In genomic region chr17:74417178-74418045, GRCh38 we compare ENCODE assay signal across 9 cellular contexts. TPM values are rescaled to one million over a fixed set of nuclear protein-coding genes. Genes with fewer than 3 reads are reported as not detected.
DNase-seq lines count a peak whose midpoint lies in the region; ATAC-seq and TF ChIP-seq lines count a peak whose summit lies in the region.
"Had no signal": no experiment of that assay in that cellular context is flagged by ENCODE, and none has a peak within 500 bp of the region (broad histone marks: within the 10 kb centered on the region; RNA-seq: fewer than 3 reads in every experiment).

No MANE protein-coding gene starts in this region.

- peaks cover 15% of the 10 kb centered on the region for H3F3A ChIP-seq in smooth muscle cell (ENCODE audit: low read depth)

- H2AFZ ChIP-seq in smooth muscle cell (ENCODE audit: low read depth), result no peak overlapping the region

- peak; percentile 83 for ATAC-seq in activated CD8-positive, alpha-beta T cell treated with anti-CD3 and anti-CD28 coated beads for 36 hours
- no peak for ATAC-seq in activated CD8-positive, alpha-beta T cell treated with anti-CD3 and anti-CD28 coated beads, Interleukin-2, amount 10 ng/mL, durations not matched to agents 7 days and 5 days
- peak; percentile 56 for ATAC-seq in HG03045 (IDR thresholded peaks at IDR 0.05; ENCODE audit: unreplicated experiment)
- ATAC-seq in activated T-helper 17 cell treated with anti-CD3 and anti-CD28 coated beads, Interleukin-2, amount 50 U/mL, for 72 hours (replicated peaks), result peak; percentile 99

- no peaks in the 10 kb centered on the region for H3K79me2 ChIP-seq in smooth muscle cell (ENCODE audit: low read depth)

- H3K4me1 ChIP-seq in smooth muscle cell (ENCODE audit: low read depth), result no peaks in the 10 kb centered on the region

- no peaks in the 10 kb centered on the region for H3K9me3 Mint-ChIP-seq in activated CD8-positive, alpha-beta T cell treated with anti-CD3 and anti-CD28 coated beads for 36 hours
- no peaks in the 10 kb centered on the region for H3K9me3 Mint-ChIP-seq in activated CD8-positive, alpha-beta T cell treated with anti-CD3 and anti-CD28 coated beads, Interleukin-2, amount 10 ng/mL, durations not matched to agents 7 days and 5 days (ENCODE audit: insufficient read depth)
- no peaks in the 10 kb centered on the region for H3K9me3 Mint-ChIP-seq in activated T-helper 17 cell treated with anti-CD3 and anti-CD28 coated beads, Interleukin-2, amount 50 U/mL, for 72 hours

- peak overlapping the region; percentile 68 for H3K27ac ChIP-seq in smooth muscle cell (ENCODE audit: low read depth)

- H3K4me1 Mint-ChIP-seq in activated CD8-positive, alpha-beta T cell treated with anti-CD3 and anti-CD28 coated beads for 36 hours (ENCODE audit: low read depth), result no peaks in the 10 kb centered on the region
- no peaks in the 10 kb centered on the region for H3K4me1 Mint-ChIP-seq in activated CD8-positive, alpha-beta T cell treated with anti-CD3 and anti-CD28 coated beads, Interleukin-2, amount 10 ng/mL, durations not matched to agents 7 days and 5 days (ENCODE audit: low read depth)
- no peaks in the 10 kb centered on the region for H3K4me1 Mint-ChIP-seq in activated T-helper 17 cell treated with anti-CD3 and anti-CD28 coated beads, Interleukin-2, amount 50 U/mL, for 72 hours

- peaks cover 3% of the 10 kb centered on the region for H3K27me3 Mint-ChIP-seq in activated CD8-positive, alpha-beta T cell treated with anti-CD3 and anti-CD28 coated beads for 36 hours
- peaks cover 5% of the 10 kb centered on the region for H3K27me3 Mint-ChIP-seq in activated CD8-positive, alpha-beta T cell treated with anti-CD3 and anti-CD28 coated beads, Interleukin-2, amount 10 ng/mL, durations not matched to agents 7 days and 5 days (ENCODE audit: low read depth)
- H3K27me3 Mint-ChIP-seq in activated T-helper 17 cell treated with anti-CD3 and anti-CD28 coated beads, Interleukin-2, amount 50 U/mL, for 72 hours, result peaks cover 17% of the 10 kb centered on the region

- no peaks in the 10 kb centered on the region for H4K20me1 ChIP-seq in smooth muscle cell (ENCODE audit: low read depth)

- no peaks in the 10 kb centered on the region for H3K9me3 ChIP-seq in smooth muscle cell (replicated peaks; ENCODE audit: low read depth)

- DNase-seq in activated CD8-positive, alpha-beta T cell treated with anti-CD3 and anti-CD28 coated beads for 36 hours, result peak; percentile 27
- DNase-seq in activated CD8-positive, alpha-beta T cell treated with anti-CD3 and anti-CD28 coated beads, Interleukin-2, amount 10 ng/mL, durations not matched to agents 7 days and 5 days, result no peak
- DNase-seq in smooth muscle cell (lab: John Stamatoyannopoulos, UW; ENCODE audit: unreplicated experiment) (no peak), Kasumi-1 (lab: John Stamatoyannopoulos, UW) (no peak), epidermal melanocyte (ENCODE audit: insufficient read length, low spot score) (no peak)
- DNase-seq in effector CD8-positive, alpha-beta T cell (lab: John Stamatoyannopoulos, UW), result no peak
- DNase-seq: DND-41 had no signal

- H3K27ac Mint-ChIP-seq in activated CD8-positive, alpha-beta T cell treated with anti-CD3 and anti-CD28 coated beads for 36 hours, result no peak overlapping the region
- H3K27ac Mint-ChIP-seq in activated CD8-positive, alpha-beta T cell treated with anti-CD3 and anti-CD28 coated beads, Interleukin-2, amount 10 ng/mL, durations not matched to agents 7 days and 5 days, result no peak overlapping the region
- H3K27ac Mint-ChIP-seq in activated T-helper 17 cell treated with anti-CD3 and anti-CD28 coated beads, Interleukin-2, amount 50 U/mL, for 72 hours, result no peak overlapping the region

- H3K27me3 ChIP-seq in smooth muscle cell (ENCODE audit: low read depth), result no peaks in the 10 kb centered on the region

- no peak overlapping the region for H3K9ac ChIP-seq in smooth muscle cell (ENCODE audit: low read depth)

- no peak overlapping the region for H3K4me3 Mint-ChIP-seq in activated CD8-positive, alpha-beta T cell treated with anti-CD3 and anti-CD28 coated beads for 36 hours
- H3K4me3 Mint-ChIP-seq in activated CD8-positive, alpha-beta T cell treated with anti-CD3 and anti-CD28 coated beads, Interleukin-2, amount 10 ng/mL, durations not matched to agents 7 days and 5 days, result no peak overlapping the region
- H3K4me3 Mint-ChIP-seq in activated T-helper 17 cell treated with anti-CD3 and anti-CD28 coated beads, Interleukin-2, amount 50 U/mL, for 72 hours, result no peak overlapping the region

- POLR2A ChIA-PET in activated CD8-positive, alpha-beta T cell treated with anti-CD3 and anti-CD28 coated beads for 36 hours (lab: Charles Lee), result interaction anchor here (0.5 to 0.9 kb wide), 2 partner anchors 9 to 33 kb away, joined by 3 read pairs; no protein-coding TSS in a partner anchor
- POLR2A ChIA-PET in activated CD8-positive, alpha-beta T cell treated with anti-CD3 and anti-CD28 coated beads, Interleukin-2, amount 10 ng/mL, durations not matched to agents 7 days and 5 days (lab: Charles Lee), result interaction anchor here (0.6 kb wide), 1 partner anchor 139 kb away, joined by 4 read pairs; no protein-coding TSS in a partner anchor

- H3K36me3 Mint-ChIP-seq in activated CD8-positive, alpha-beta T cell treated with anti-CD3 and anti-CD28 coated beads for 36 hours (ENCODE audit: low read depth), result no peaks in the 10 kb centered on the region
- H3K36me3 Mint-ChIP-seq in activated CD8-positive, alpha-beta T cell treated with anti-CD3 and anti-CD28 coated beads, Interleukin-2, amount 10 ng/mL, durations not matched to agents 7 days and 5 days (ENCODE audit: low read depth), result no peaks in the 10 kb centered on the region
- H3K36me3 Mint-ChIP-seq in activated T-helper 17 cell treated with anti-CD3 and anti-CD28 coated beads, Interleukin-2, amount 50 U/mL, for 72 hours (ENCODE audit: low read depth), result no peaks in the 10 kb centered on the region

- whole genome bisulfite sequencing in smooth muscle cell (ENCODE audit: low lambda C conversion rate), result 57% methylated on average over 12 of the region's 12 CpGs

- no peak for TF ChIP-seq CTCF in activated CD8-positive, alpha-beta T cell treated with anti-CD3 and anti-CD28 coated beads for 36 hours (IDR thresholded peaks at IDR 0.05)
- no peak for TF ChIP-seq CTCF in smooth muscle cell (IDR thresholded peaks at IDR 0.05; ENCODE audit: borderline replicate concordance, insufficient read depth, poor library complexity, severe bottlenecking)

- CTCF ChIA-PET in activated CD8-positive, alpha-beta T cell treated with anti-CD3 and anti-CD28 coated beads for 36 hours (lab: Charles Lee), result interaction anchor here (1.1 to 1.5 kb wide), 3 partner anchors 21 to 40 kb away, joined by 3 to 5 read pairs (median 4); no protein-coding TSS in a partner anchor
- CTCF ChIA-PET in activated CD8-positive, alpha-beta T cell treated with anti-CD3 and anti-CD28 coated beads, Interleukin-2, amount 10 ng/mL, durations not matched to agents 7 days and 5 days (lab: Charles Lee), result interaction anchor here (1.8 to 2.3 kb wide), 2 partner anchors 38 to 40 kb away, joined by 5 to 7 read pairs; no protein-coding TSS in a partner anchor

- no peak overlapping the region for H3K4me3 ChIP-seq in smooth muscle cell

- no peaks in the 10 kb centered on the region for H3K36me3 ChIP-seq in smooth muscle cell (ENCODE audit: low read depth)

- intact Hi-C loops in activated CD8-positive, alpha-beta T cell treated with anti-CD3 and anti-CD28 coated beads for 36 hours (cut with micrococcal nuclease), result no loop called here

- peak overlapping the region; percentile 2 for H3K4me2 ChIP-seq in smooth muscle cell

RNA-seq across cellular contexts. Expression of gene GPRC5C, which starts 14.5 kb away (rescaled TPM):
- 1 to 10 TPM; 1.2 to 2.0 TPM for total RNA-seq in activated CD8-positive, alpha-beta T cell treated with anti-CD3 and anti-CD28 coated beads for 36 hours
- under 1 TPM in 1 of 2 experiments, not detected in 1; 0.32 TPM for total RNA-seq in activated CD8-positive, alpha-beta T cell treated with anti-CD3 and anti-CD28 coated beads, Interleukin-2, amount 10 ng/mL, durations not matched to agents 7 days and 5 days
- 1 to 10 TPM in 1 of 2 donors, not detected in 1; 5.0 TPM for total RNA-seq in activated T-helper 17 cell treated with anti-CD3 and anti-CD28 coated beads, Interleukin-2, amount 50 U/mL, for 72 hours
- 57.0 and 64.5 TPM in 2 replicates for total RNA-seq in smooth muscle cell
- 96.9 and 103 TPM in 2 replicates for polyA plus RNA-seq in smooth muscle cell

RNA-seq across cellular contexts. Expression of gene CD300A, which starts 49.0 kb away (rescaled TPM):
- total RNA-seq in activated CD8-positive, alpha-beta T cell treated with anti-CD3 and anti-CD28 coated beads for 36 hours, result 1 to 10 TPM; 2.2 to 2.4 TPM
- 1 to 10 TPM; 2.1 to 2.8 TPM for total RNA-seq in activated CD8-positive, alpha-beta T cell treated with anti-CD3 and anti-CD28 coated beads, Interleukin-2, amount 10 ng/mL, durations not matched to agents 7 days and 5 days
- 10 to 100 TPM in 1 of 2 donors, 1 to 10 TPM in 1; 3.0 to 29.1 TPM for total RNA-seq in activated T-helper 17 cell treated with anti-CD3 and anti-CD28 coated beads, Interleukin-2, amount 50 U/mL, for 72 hours
- not detected in 2 replicates for total RNA-seq in smooth muscle cell
- 0.76 TPM in 1 of 2 replicates, not detected in the other for polyA plus RNA-seq in smooth muscle cell

RNA-seq across cellular contexts. Expression of gene GPR142, which starts 50.1 kb away (rescaled TPM):
- total RNA-seq in activated CD8-positive, alpha-beta T cell treated with anti-CD3 and anti-CD28 coated beads for 36 hours, result not detected
- total RNA-seq in activated CD8-positive, alpha-beta T cell treated with anti-CD3 and anti-CD28 coated beads, Interleukin-2, amount 10 ng/mL, durations not matched to agents 7 days and 5 days, result not detected
- not detected for total RNA-seq in activated T-helper 17 cell treated with anti-CD3 and anti-CD28 coated beads, Interleukin-2, amount 50 U/mL, for 72 hours
- total RNA-seq in smooth muscle cell, result not detected in 2 replicates
- polyA plus RNA-seq in smooth muscle cell, result not detected in 2 replicates

RNA-seq across cellular contexts. Expression of gene BTBD17, which starts 55.7 kb away (rescaled TPM):
- not detected for total RNA-seq in activated CD8-positive, alpha-beta T cell treated with anti-CD3 and anti-CD28 coated beads for 36 hours
- not detected for total RNA-seq in activated CD8-positive, alpha-beta T cell treated with anti-CD3 and anti-CD28 coated beads, Interleukin-2, amount 10 ng/mL, durations not matched to agents 7 days and 5 days
- total RNA-seq in activated T-helper 17 cell treated with anti-CD3 and anti-CD28 coated beads, Interleukin-2, amount 50 U/mL, for 72 hours, result not detected
- total RNA-seq in smooth muscle cell, result not detected in 2 replicates
- polyA plus RNA-seq in smooth muscle cell, result not detected in 2 replicates
